24 cellular contexts compared by ENCODE assay signal in the genomic region with DNA sequence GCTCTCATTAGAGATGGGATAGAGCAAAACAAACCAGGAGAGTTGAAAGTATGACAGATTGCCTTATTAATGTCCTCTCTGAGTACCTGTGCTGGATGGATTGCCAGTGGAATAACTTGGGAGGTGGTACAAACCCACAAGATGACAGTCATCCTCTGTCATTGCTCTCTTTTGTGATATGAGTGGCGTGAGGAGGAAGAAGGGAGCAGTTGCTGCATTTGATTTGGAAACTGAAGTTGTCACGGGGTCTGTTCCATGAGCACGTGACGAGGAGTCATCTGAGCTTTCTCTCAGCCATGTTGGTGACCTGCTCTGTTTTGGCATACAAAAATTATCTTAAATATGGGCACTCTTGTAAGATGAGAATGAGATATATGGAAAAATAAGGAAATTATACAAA.
A peak's percentile ranks its signal among the peaks of the same experiment; 100 is the strongest.
DNase-seq lines count a peak whose midpoint lies in the region; ATAC-seq and TF ChIP-seq lines count a peak whose summit lies in the region.
"Had no signal": no experiment of that assay in that cellular context is flagged by ENCODE, and none has a peak within 500 bp of the region (broad histone marks: within the 10 kb centered on the region; RNA-seq: fewer than 3 reads in every experiment).

No MANE protein-coding gene starts in this region.

- TF ChIP-seq CTCF in right atrium auricular region (IDR thresholded peaks at IDR 0.05), result no peak
- TF ChIP-seq CTCF in adrenal gland (IDR thresholded peaks at IDR 0.05), result no peak
- no peak for TF ChIP-seq CTCF in psoas muscle (IDR thresholded peaks at IDR 0.05)
- TF ChIP-seq CTCF in testis (IDR thresholded peaks at IDR 0.05), result no peak

- intact Hi-C loops in left cardiac atrium (cut with DNase I), result no loop called here
- intact Hi-C loops in adrenal gland (cut with DNase I), result no loop called here
- intact Hi-C loops in psoas muscle (cut with DNase I), result no loop called here
- intact Hi-C loops in testis (cut with DNase I; ENCODE audit: low total_unique reads), result no loop called here

- 82 to 87% (median 85%) methylated on average over 4 of the region's 4 CpGs for WGBS in adrenal gland, 4 donors
- WGBS in psoas muscle, 3 donors, result 57 to 75% (median 60%) methylated on average over 4 of the region's 4 CpGs
- 93 to 98% methylated on average over 4 of the region's 4 CpGs for WGBS in testis, 2 donors

- H3K4me3 ChIP-seq in right atrium auricular region (no peak overlapping the region), adrenal gland (no peak overlapping the region), psoas muscle (no peak overlapping the region), testis (no peak overlapping the region)
- H3K4me3 ChIP-seq: SJSA1 had no signal

- H3K27ac ChIP-seq in right atrium auricular region, result peak overlapping the region; percentile 71 to 85
- peak overlapping the region in 3 of 5 donors; percentile 20 to 86 (median 22) for H3K27ac ChIP-seq in adrenal gland
- peak overlapping the region; percentile 60 for H3K27ac ChIP-seq in psoas muscle
- no peak overlapping the region for H3K27ac ChIP-seq in testis
- no peak overlapping the region for H3K27ac ChIP-seq in substantia nigra (ENCODE audit: low read depth, low read length, poor library complexity, severe bottlenecking)
- H3K27ac ChIP-seq: SJSA1 had no signal

- H3K4me1 ChIP-seq in right atrium auricular region, result peaks cover 0 to 35% of the 10 kb centered on the region in 2 donors
- H3K4me1 ChIP-seq in adrenal gland (replicated peaks in 1 of 2), result peaks cover 0 to 8% of the 10 kb centered on the region in 2 donors
- H3K4me1 ChIP-seq in psoas muscle, result peaks cover 43% of the 10 kb centered on the region
- no peaks in the 10 kb centered on the region for H3K4me1 ChIP-seq in testis
- H3K4me1 ChIP-seq: SJSA1 had no signal

- H3K27me3 ChIP-seq in right atrium auricular region, result no peaks in the 10 kb centered on the region
- no peaks in the 10 kb centered on the region for H3K27me3 ChIP-seq in adrenal gland
- no peaks in the 10 kb centered on the region for H3K27me3 ChIP-seq in psoas muscle (ENCODE audit: insufficient read depth in 3 of 3, low read length in 2 of 3)
- H3K27me3 ChIP-seq in testis, result no peaks in the 10 kb centered on the region
- H3K27me3 ChIP-seq: SJSA1 had no signal

- peak; percentile 56 for DNase-seq in right atrium auricular region (ENCODE audit: low spot score)
- DNase-seq in left cardiac atrium, result no peak
- peak in 1 of 7 donors; percentile 25 for DNase-seq in adrenal gland
- no peak for DNase-seq in psoas muscle
- DNase-seq in anterior cingulate cortex (lab: John Stamatoyannopoulos, UW), result no peak
- DNase-seq in testis, result no peak
- no peak for DNase-seq in substantia nigra (lab: John Stamatoyannopoulos, UW)
- DNase-seq: C1 segment of cervical spinal cord, Calu3, DMS153, DND-41, Karpas-422, NCI-H1092, NCI-H1417 treated with DMSO at 0.1 percent for 48 hours, NCI-H1694 treated with DMSO at 0.1 percent for 48 hours, NCI-H2081, NCI-H2171, NCI-H226, NCI-H510A, NCI-H69, Right ventricle myocardium superior, RPMI8226 had no signal

- H3K9me3 ChIP-seq in right atrium auricular region, result peaks cover 0 to 8% of the 10 kb centered on the region in 2 donors
- no peaks in the 10 kb centered on the region for H3K9me3 ChIP-seq in adrenal gland (replicated peaks in 1 of 3)
- peaks cover 9% of the 10 kb centered on the region for H3K9me3 ChIP-seq in psoas muscle
- no peaks in the 10 kb centered on the region for H3K9me3 ChIP-seq in testis
- H3K9me3 ChIP-seq: SJSA1 had no signal

- TF ChIP-seq POLR2A in adrenal gland (IDR thresholded peaks at IDR 0.05) (no peak), testis (IDR thresholded peaks at IDR 0.05) (no peak)

- no peak for ATAC-seq in left cardiac atrium
- ATAC-seq in psoas muscle, result peak; percentile 56 to 66 (median 60)
- ATAC-seq: HCT116 had no signal

- H3K36me3 ChIP-seq in right atrium auricular region, result no peaks in the 10 kb centered on the region
- H3K36me3 ChIP-seq in adrenal gland (replicated peaks in 1 of 2), result no peaks in the 10 kb centered on the region
- H3K36me3 ChIP-seq in psoas muscle (ENCODE audit: insufficient read depth in 1 of 2, low read depth in 1 of 2), result no peaks in the 10 kb centered on the region
- H3K36me3 ChIP-seq in testis (ENCODE audit: low read depth, missing control alignments), result no peaks in the 10 kb centered on the region
- H3K36me3 ChIP-seq: SJSA1 had no signal

Comparison
In these comparisons a context has a peak if more than half of its experiments do, and no peak if none do; other contexts are left out.
1. H3K27ac ChIP-seq: peak in right atrium auricular region (2 of 2), adrenal gland (3 of 5) and psoas muscle (single experiment); none in testis (0 of 2) and substantia nigra (single experiment).
2. ATAC-seq: peak in psoas muscle (4 of 4); none in left cardiac atrium (0 of 2).